26 cellular contexts compared by ENCODE assay signal in the genomic region with DNA sequence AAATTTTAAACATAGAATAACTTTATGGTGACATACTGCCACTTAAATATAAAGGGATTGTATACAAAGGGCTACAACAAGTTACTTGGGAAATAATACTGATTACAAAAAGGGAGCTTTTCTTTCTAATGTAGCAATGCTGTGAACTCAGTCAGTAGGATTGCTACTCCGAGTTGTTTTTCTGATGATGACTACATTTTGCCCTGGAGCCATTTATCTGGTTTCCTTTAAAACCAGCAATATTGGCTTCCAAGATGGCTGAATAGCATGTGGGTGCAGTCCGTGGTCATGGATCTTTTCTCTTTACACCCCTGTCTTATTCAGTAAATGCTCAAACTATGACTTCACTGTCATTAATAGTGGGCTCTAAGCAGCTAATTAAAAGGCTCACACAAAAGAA.
DNase-seq lines count a peak whose midpoint lies in the region; ATAC-seq, FAIRE-seq and TF ChIP-seq lines count a peak whose summit lies in the region.
"Had no signal": no experiment of that assay in that cellular context is flagged by ENCODE, and none has a peak within 500 bp of the region (broad histone marks: within the 10 kb centered on the region; RNA-seq: fewer than 3 reads in every experiment).

No MANE protein-coding gene starts in this region.

- DNase-seq in GM23248: peak; percentile 65
- peak; percentile 34 for DNase-seq in RWPE1 (ENCODE audit: low spot score)
- peak; percentile 86 for DNase-seq in epithelial cell of esophagus (ENCODE audit: low read depth)
- DNase-seq in renal cortical epithelial cell (ENCODE audit: low read depth): peak; percentile 23
- DNase-seq in GM12892 (ENCODE audit: insufficient read length): no peak
- DNase-seq in HEK293T (ENCODE audit: extremely low spot score): no peak
- DNase-seq: activated CD4-positive, alpha-beta memory T cell treated with anti-CD3 and anti-CD28 coated beads for 36 hours; activated CD8-positive, alpha-beta memory T cell treated with anti-CD3 and anti-CD28 coated beads, Interleukin-2, amount 50 U/mL, for 4 hours; activated naive CD4-positive, alpha-beta T cell treated with anti-CD3 and anti-CD28 coated beads for 36 hours; amygdala; CD4-positive, CD25-positive, alpha-beta regulatory T cell; left ventricle myocardium inferior; MG63; NCI-H1417; NCI-H2081 treated with DMSO at 0.1 percent for 48 hours; NCI-H446; NCI-H774; occipital lobe; SK-N-SH; stimulated activated naive CD8-positive, alpha-beta T cell treated with anti-CD3 and anti-CD28 coated beads, Interleukin-15, Interleukin-2, amounts not matched to agents 100 U/mL and 50 U/mL, for 24 hours; testis had no signal

- no peaks in the 10 kb centered on the region for H4K20me1 ChIP-seq in GM23248 (ENCODE audit: insufficient read depth)

- H3K27ac ChIP-seq in GM23248 (no peak overlapping the region), RWPE1 (no peak overlapping the region)
- H3K27ac ChIP-seq: coronary artery, esophagus muscularis mucosa, left ventricle myocardium inferior, testis had no signal

- WGBS in GM23248 (ENCODE audit: low coverage in 1 of 2, low lambda C conversion rate in 2 of 2, missing lambda C conversion rate in 2 of 2), 2 experiments: 44 to 56% methylated on average over 2 of the region's 2 CpGs

- no peak for TF ChIP-seq POLR2A in GM12892 (IDR thresholded peaks at IDR 0.05; ENCODE audit: low read depth, low read length)

- TF ChIP-seq CTCF in RWPE1 (conservative IDR thresholded peaks at IDR 0.05; ENCODE audit: low read depth): no peak
- no peak for TF ChIP-seq CTCF in epithelial cell of esophagus (IDR thresholded peaks at IDR 0.05; ENCODE audit: insufficient read depth, low read depth, low read length, missing control alignments)

- peak overlapping the region; percentile 78 for H2AFZ ChIP-seq in GM23248

- H3K9ac ChIP-seq in GM23248: no peak overlapping the region
- H3K9ac ChIP-seq: SK-N-SH had no signal

- in situ Hi-C loops in GM23248 (cut with MboI): no loop called here

- H3K4me1 ChIP-seq in GM23248 (ENCODE audit: insufficient read depth): 0 out of 2 replicates have a peak, but pooled peaks cover 4% of the 10 kb centered on the region
- H3K4me1 ChIP-seq: esophagus muscularis mucosa, left ventricle myocardium inferior, testis had no signal

- H3K4me3 ChIP-seq in GM23248 (no peak overlapping the region), epithelial cell of esophagus (ENCODE audit: low read length) (no peak overlapping the region)
- H3K4me3 ChIP-seq: coronary artery, esophagus muscularis mucosa, left ventricle myocardium inferior, MG63, testis had no signal

- no peaks in the 10 kb centered on the region for H3K9me2 ChIP-seq in GM23248 (ENCODE audit: insufficient read depth)
- H3K9me2 ChIP-seq: SK-N-SH had no signal

- no peaks in the 10 kb centered on the region for H3K9me3 ChIP-seq in GM23248 (ENCODE audit: low read depth)
- H3K9me3 ChIP-seq: esophagus muscularis mucosa, left ventricle myocardium inferior, MG63, SK-N-SH, testis had no signal

- FAIRE-seq in GM12892 (lab: Jason Lieb, UNC): no peak
- FAIRE-seq: urothelium cell line had no signal

- no peaks in the 10 kb centered on the region for H3K36me3 ChIP-seq in GM23248 (ENCODE audit: low read depth)
- H3K36me3 ChIP-seq: esophagus muscularis mucosa, left ventricle myocardium inferior, MG63 had no signal

- CTCF ChIA-PET in RWPE1 (lab: Yijun Ruan, JAX): interaction anchor here (0.6 to 0.7 kb wide), 3 partner anchors 420 to 584 kb away, joined by 3 to 6 read pairs (median 3); no protein-coding TSS in a partner anchor
- CTCF ChIA-PET in HEK293T (lab: Yijun Ruan, JAX): no interaction called here

- H3K4me2 ChIP-seq in GM23248 (ENCODE audit: unreplicated experiment): no peak overlapping the region
- H3K4me2 ChIP-seq: SK-N-SH had no signal

- no peaks in the 10 kb centered on the region for H3F3A ChIP-seq in GM23248 (ENCODE audit: insufficient read depth)

- no peaks in the 10 kb centered on the region for H3K27me3 ChIP-seq in GM23248 (replicated peaks; ENCODE audit: insufficient read depth)
- H3K27me3 ChIP-seq: esophagus muscularis mucosa, MG63, testis had no signal

- POLR2A ChIA-PET in RWPE1 (lab: Yijun Ruan, JAX; ENCODE audit: low non-redundant PET) (no interaction called here), HEK293T (lab: Yijun Ruan, JAX) (no interaction called here)

- no peak for ATAC-seq in GM21528 (IDR thresholded peaks at IDR 0.05; ENCODE audit: low FRiP score, unreplicated experiment)
- ATAC-seq: activated CD4-positive, CD25-positive, alpha-beta regulatory T cell treated with anti-CD3 and anti-CD28 coated beads, Interleukin-2, amount 50 U/mL, for 24 hours; stimulated activated naive CD8-positive, alpha-beta T cell treated with anti-CD3 and anti-CD28 coated beads, Interleukin-15, Interleukin-2, amounts not matched to agents 100 U/mL and 50 U/mL, for 24 hours had no signal

- no peaks in the 10 kb centered on the region for H3K79me2 ChIP-seq in GM23248 (ENCODE audit: insufficient read depth)

TF ChIP-seq in HEK293T, 16 proteins besides CTCF, POLR2A, EP300 and RAD21:
- no peak for TF ChIP-seq CTBP1 (IDR thresholded peaks at IDR 0.05; ENCODE audit: borderline replicate concordance)
- TF ChIP-seq HDGF (IDR thresholded peaks at IDR 0.05; ENCODE audit: borderline replicate concordance): no peak
- TF ChIP-seq L3MBTL2 (conservative IDR thresholded peaks at IDR 0.05): no peak
- TF ChIP-seq NFRKB (IDR thresholded peaks at IDR 0.05): no peak
- TF ChIP-seq FOXK2 (IDR thresholded peaks at IDR 0.05): no peak
- no peak for TF ChIP-seq FOXA1 (IDR thresholded peaks at IDR 0.05)
- TF ChIP-seq ELF4 (IDR thresholded peaks at IDR 0.05): no peak
TF ChIP-seq in HEK293T: peak in this region for 0.

Comparison
In these comparisons a context has a peak if more than half of its experiments do, and no peak if none do; other contexts are left out.
1. DNase-seq: peak in GM23248 (single experiment), RWPE1 (single experiment), epithelial cell of esophagus (single experiment) and renal cortical epithelial cell (single experiment); none in GM12892 (single experiment) and HEK293T (single experiment).